ENCODE assay signal across 6 cellular contexts in genomic region chr1:25839808-25840207, GRCh38. TPM values are rescaled to one million over a fixed set of nuclear protein-coding genes. Genes with fewer than 3 reads are reported as not detected.
"Had no signal": no experiment of that assay in that cellular context is flagged by ENCODE, and none has a peak within 500 bp of the region (broad histone marks: within the 10 kb centered on the region; RNA-seq: fewer than 3 reads in every experiment).

No MANE protein-coding gene starts in this region.

RNA-seq across cellular contexts. Expression of gene AUNIP, which starts 19.4 kb away (rescaled TPM):
- total RNA-seq: naive thymus-derived CD8-positive, alpha-beta T cell; omental fat pad; posterior vena cava; right atrium auricular region; sciatic nerve; sigmoid colon had no signal
